In the genomic region with DNA sequence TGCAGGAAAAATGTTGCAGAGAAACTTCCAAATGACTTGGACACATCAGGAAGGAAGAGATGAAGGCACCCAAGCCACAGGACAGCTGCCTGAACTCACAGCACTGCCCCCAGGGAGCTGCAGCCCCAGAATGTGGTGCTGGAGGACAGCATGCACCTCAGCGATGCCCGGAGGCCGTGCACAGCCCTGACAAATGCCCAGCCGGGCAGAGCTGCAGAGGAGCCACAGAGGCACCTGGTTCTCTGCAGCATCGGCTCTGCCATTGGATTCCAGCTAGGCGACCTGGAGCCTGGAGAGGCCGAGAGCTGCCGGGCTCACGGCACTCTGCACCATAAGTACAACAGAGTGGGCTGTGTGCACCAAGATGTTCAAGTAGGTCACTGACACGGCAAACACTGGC, we compare ENCODE assay signal across 15 cellular contexts.
DNase-seq lines count a peak whose midpoint lies in the region; ATAC-seq and TF ChIP-seq lines count a peak whose summit lies in the region.
"Had no signal": no experiment of that assay in that cellular context is flagged by ENCODE, and none has a peak within 500 bp of the region (broad histone marks: within the 10 kb centered on the region; RNA-seq: fewer than 3 reads in every experiment).

No MANE protein-coding gene starts in this region.

- TF ChIP-seq POLR2A in heart left ventricle (IDR thresholded peaks at IDR 0.05): no peak

- H3K36me3 ChIP-seq in BLaER1 (no peaks in the 10 kb centered on the region), lung (ENCODE audit: control insufficient read depth in 2 of 2, insufficient read depth in 2 of 2, low read length in 2 of 2) (no peaks in the 10 kb centered on the region), heart left ventricle (no peaks in the 10 kb centered on the region)

- CTCF ChIA-PET in Calu3 (lab: Charles Lee): no interaction called here

- no peak overlapping the region for H3K27ac Mint-ChIP-seq in osteocyte (ENCODE audit: unreplicated experiment)
- H3K27ac Mint-ChIP-seq in Calu3 (ENCODE audit: unreplicated experiment): no peak overlapping the region
- H3K27ac Mint-ChIP-seq: CD4-positive, alpha-beta memory T cell had no signal

- H3K9me3 Mint-ChIP-seq in osteocyte (ENCODE audit: unreplicated experiment) (peaks cover 4% of the 10 kb centered on the region), Calu3 (ENCODE audit: low read depth, unreplicated experiment) (peaks cover 10% of the 10 kb centered on the region)

- no peak overlapping the region for H3K9ac ChIP-seq in BLaER1
- H3K9ac ChIP-seq: GM23248 had no signal

- intact Hi-C loops in Calu3 (cut with micrococcal nuclease; ENCODE audit: unreplicated experiment) (no loop called here), heart left ventricle (cut with DNase I) (no loop called here)

- WGBS in lung, 2 donors: 79 to 88% methylated on average over 10 of the region's 10 CpGs
- WGBS in heart left ventricle, 4 donors: 77 to 87% (median 80%) methylated on average over 10 of the region's 10 CpGs

- H3K27me3 ChIP-seq in BLaER1 (no peaks in the 10 kb centered on the region), lung (ENCODE audit: control insufficient read depth, insufficient read depth) (no peaks in the 10 kb centered on the region), heart left ventricle (no peaks in the 10 kb centered on the region)

- BruUV-seq in Calu3 (replicated peaks; lab: Mats Ljungman, UMichigan): no TSS peak

- H3K4me1 Mint-ChIP-seq in osteocyte (ENCODE audit: unreplicated experiment) (no peaks in the 10 kb centered on the region), Calu3 (ENCODE audit: low read depth, unreplicated experiment) (no peaks in the 10 kb centered on the region)
- H3K4me1 Mint-ChIP-seq: CD4-positive, alpha-beta memory T cell had no signal

- H3K9me3 ChIP-seq in BLaER1 (peaks cover 11% of the 10 kb centered on the region), lung (ENCODE audit: control insufficient read depth in 2 of 2, insufficient read depth in 1 of 2, low read length in 1 of 2) (peaks cover 0 to 9% of the 10 kb centered on the region in 2 donors), heart left ventricle (peaks cover 0 to 5% (median 0%) of the 10 kb centered on the region in 12 donors)

- no peak overlapping the region for H3K4me3 Mint-ChIP-seq in osteocyte (ENCODE audit: unreplicated experiment)
- no peak overlapping the region for H3K4me3 Mint-ChIP-seq in Calu3 (ENCODE audit: low read depth, unreplicated experiment)
- H3K4me3 Mint-ChIP-seq: CD4-positive, alpha-beta memory T cell had no signal

- H3K27ac ChIP-seq in BLaER1 (no peak overlapping the region), lung (ENCODE audit: low read depth in 1 of 2, low read length in 1 of 2) (no peak overlapping the region), heart left ventricle (no peak overlapping the region)
- H3K27ac ChIP-seq: C4-2B, GM23248 had no signal

- H3K4me3 ChIP-seq in BLaER1 (no peak overlapping the region), lung (no peak overlapping the region), heart left ventricle (no peak overlapping the region)
- H3K4me3 ChIP-seq: GM12878, GM23248 had no signal

- H3K27me3 Mint-ChIP-seq in osteocyte (ENCODE audit: unreplicated experiment): no peaks in the 10 kb centered on the region
- H3K27me3 Mint-ChIP-seq in Calu3 (ENCODE audit: unreplicated experiment): no peaks in the 10 kb centered on the region

- H3K4me1 ChIP-seq in BLaER1 (peaks cover 18% of the 10 kb centered on the region), lung (ENCODE audit: control insufficient read depth in 2 of 2, insufficient read depth in 2 of 2, low read length in 2 of 2) (no peaks in the 10 kb centered on the region), heart left ventricle (no peaks in the 10 kb centered on the region)

- TF ChIP-seq CTCF in lung (IDR thresholded peaks at IDR 0.05; ENCODE audit: control extremely low read depth, extremely low read depth) (no peak), osteocyte (IDR thresholded peaks at IDR 0.05) (no peak), Calu3 (IDR thresholded peaks at IDR 0.05; ENCODE audit: unreplicated experiment) (no peak), heart left ventricle (IDR thresholded peaks at IDR 0.05) (no peak)

- peak; percentile 9 for DNase-seq in ELF-1 (ENCODE audit: low read depth, low spot score)
- peak; percentile 21 for DNase-seq in lung (ENCODE audit: low spot score)
- peak; percentile 78 for DNase-seq in osteocyte (ENCODE audit: extremely low spot score, unreplicated experiment)
- DNase-seq in Calu3: no peak
- no peak for DNase-seq in heart left ventricle
- DNase-seq in epidermal melanocyte (ENCODE audit: insufficient read length, low spot score): no peak
- no peak for DNase-seq in HUDEP-2 (lab: John Stamatoyannopoulos, UW; ENCODE audit: unreplicated experiment in 76 of 76)
- DNase-seq: ACHN; CD4-positive, alpha-beta memory T cell; GM23248; IMR-90 had no signal

- ATAC-seq in lung (ENCODE audit: insufficient read depth, low FRiP score): no peak
- ATAC-seq in heart left ventricle: no peak
- ATAC-seq: GM12878, HCT116 had no signal

- H3K36me3 Mint-ChIP-seq in osteocyte (ENCODE audit: unreplicated experiment): no peaks in the 10 kb centered on the region
- no peaks in the 10 kb centered on the region for H3K36me3 Mint-ChIP-seq in Calu3 (ENCODE audit: insufficient read depth, unreplicated experiment)
- H3K36me3 Mint-ChIP-seq: CD4-positive, alpha-beta memory T cell had no signal

- peak overlapping the region; percentile 59 for H3K4me2 ChIP-seq in BLaER1

- no peaks in the 10 kb centered on the region for H4K20me1 ChIP-seq in BLaER1

Comparison
In these comparisons a context has a peak if more than half of its experiments do, and no peak if none do; other contexts are left out.
1. DNase-seq: peak in ELF-1 (single experiment), lung (single experiment) and osteocyte (single experiment); none in Calu3 (single experiment), heart left ventricle (0 of 5), epidermal melanocyte (single experiment) and HUDEP-2 (0 of 76).